Comparison of ENCODE assay signal across 18 cellular contexts in genomic region chr13:100230813-100231575, GRCh38.
DNase-seq lines count a peak whose midpoint lies in the region; ATAC-seq and TF ChIP-seq lines count a peak whose summit lies in the region.
"Had no signal": no experiment of that assay in that cellular context is flagged by ENCODE, and none has a peak within 500 bp of the region (broad histone marks: within the 10 kb centered on the region; RNA-seq: fewer than 3 reads in every experiment).

No MANE protein-coding gene starts in this region.

- H3K79me1 ChIP-seq in mesendoderm (ENCODE audit: low read length): no peaks in the 10 kb centered on the region

- no peak overlapping the region for H3K4me3 Mint-ChIP-seq in stimulated activated effector memory CD8-positive, alpha-beta T cell treated with anti-CD3 and anti-CD28 coated beads, Interleukin-12 subunit alpha, Interleukin-12 subunit beta, amount 100 ng/mL, for 72 hours
- H3K4me3 Mint-ChIP-seq: activated B cell treated with CpG ODN at 0.5 μM for 24 hours, B cell, T-helper 17 cell had no signal

- H3K56ac ChIP-seq in mesendoderm (ENCODE audit: low read length): peak overlapping the region; percentile 7

- no peaks in the 10 kb centered on the region for H3K4me1 Mint-ChIP-seq in stimulated activated effector memory CD8-positive, alpha-beta T cell treated with anti-CD3 and anti-CD28 coated beads, Interleukin-12 subunit alpha, Interleukin-12 subunit beta, amount 100 ng/mL, for 72 hours

- H3K27me3 ChIP-seq in colonic mucosa: no peaks in the 10 kb centered on the region
- H3K27me3 ChIP-seq in mesendoderm (ENCODE audit: insufficient read depth, low read length, poor library complexity): no peaks in the 10 kb centered on the region
- H3K27me3 ChIP-seq: left lung, pancreas had no signal

- no peak overlapping the region for H2AK5ac ChIP-seq in mesendoderm (ENCODE audit: low read length)

- H3K36me3 ChIP-seq in colonic mucosa: no peaks in the 10 kb centered on the region
- no peaks in the 10 kb centered on the region for H3K36me3 ChIP-seq in mesendoderm (ENCODE audit: control insufficient read depth, insufficient read depth, low read length)
- H3K36me3 ChIP-seq: left lung, pancreas had no signal

- H4K8ac ChIP-seq in mesendoderm (ENCODE audit: low read depth, low read length): no peak overlapping the region

- H2BK120ac ChIP-seq in mesendoderm (ENCODE audit: low read depth, low read length): no peak overlapping the region

- peak; percentile 13 for DNase-seq in GM20000 (ENCODE audit: low spot score)
- peak; percentile 27 for DNase-seq in colonic mucosa
- no peak for DNase-seq in mesendoderm
- DNase-seq in stimulated activated effector memory CD8-positive, alpha-beta T cell treated with anti-CD3 and anti-CD28 coated beads, Interleukin-12 subunit alpha, Interleukin-12 subunit beta, amount 100 ng/mL, for 72 hours (ENCODE audit: low spot score in 2 of 2): no peak
- no peak for DNase-seq in NCI-H1092 (lab: John Stamatoyannopoulos, UW)
- DNase-seq: activated B cell treated with CpG ODN at 0.5 μM for 24 hours; activated T-cell treated with anti-CD3 and anti-CD28 coated beads, Interleukin-2, amount 50 U/mL, for 48 hours; cortex of kidney; left lung; NCI-H187 treated with DMSO at 0.1 percent for 48 hours; NCI-H446; pancreas; SIG-M5; T-helper 17 cell had no signal

- no peaks in the 10 kb centered on the region for H3K9me3 ChIP-seq in colonic mucosa
- H3K9me3 ChIP-seq: left lung, pancreas had no signal

- intact Hi-C loops in colonic mucosa (cut with DNase I): loop anchor here (5.0 to 10.0 kb wide), 2 partner anchors 236 to 574 kb away; no protein-coding TSS in a partner anchor

- no peak for ATAC-seq in stimulated activated effector memory CD8-positive, alpha-beta T cell treated with anti-CD3 and anti-CD28 coated beads, Interleukin-12 subunit alpha, Interleukin-12 subunit beta, amount 100 ng/mL, for 72 hours
- no peak for ATAC-seq in GM18517 (IDR thresholded peaks at IDR 0.05; ENCODE audit: unreplicated experiment)
- ATAC-seq: activated naive CD4-positive, alpha-beta T cell treated with anti-CD3 and anti-CD28 coated beads, Interleukin-2, amount 50 U/mL, for 72 hours; T-helper 17 cell had no signal

- H3K4me3 ChIP-seq in colonic mucosa: no peak overlapping the region
- H3K4me3 ChIP-seq in mesendoderm (ENCODE audit: low read length): no peak overlapping the region
- H3K4me3 ChIP-seq: left lung, pancreas had no signal

- H3K4me1 ChIP-seq in colonic mucosa (no peaks in the 10 kb centered on the region), mesendoderm (ENCODE audit: control insufficient read depth, low read depth, low read length) (peaks cover 3% of the 10 kb centered on the region)

- H3K79me2 ChIP-seq in mesendoderm (ENCODE audit: control insufficient read depth, insufficient read depth, low read length): no peaks in the 10 kb centered on the region

- H3K27ac ChIP-seq in C4-2B (peak overlapping the region; percentile 48), colonic mucosa (peak overlapping the region; percentile 87), mesendoderm (ENCODE audit: low read depth, low read length) (no peak overlapping the region)
- H3K27ac ChIP-seq: left lung, pancreas had no signal

- H4K5ac ChIP-seq in mesendoderm (ENCODE audit: low read length): no peak overlapping the region

- H2BK15ac ChIP-seq in mesendoderm (replicated peaks; ENCODE audit: low read depth): no peak overlapping the region

- H3K27ac Mint-ChIP-seq in stimulated activated effector memory CD8-positive, alpha-beta T cell treated with anti-CD3 and anti-CD28 coated beads, Interleukin-12 subunit alpha, Interleukin-12 subunit beta, amount 100 ng/mL, for 72 hours: no peak overlapping the region
- H3K27ac Mint-ChIP-seq: activated B cell treated with CpG ODN at 0.5 μM for 24 hours; activated naive CD4-positive, alpha-beta T cell treated with anti-CD3 and anti-CD28 coated beads, Interleukin-2, amount 50 U/mL, for 72 hours; B cell; T-helper 17 cell had no signal

- H3K9ac ChIP-seq in colonic mucosa (ENCODE audit: low read depth in 2 of 2, low read length in 2 of 2) (peak overlapping the region in 1 of 2 donors; percentile 65), mesendoderm (ENCODE audit: low read length) (no peak overlapping the region)

- no peak overlapping the region for H3K18ac ChIP-seq in mesendoderm (ENCODE audit: low read length)

- H3K4me2 ChIP-seq in mesendoderm (ENCODE audit: low read length): no peak overlapping the region

- no peaks in the 10 kb centered on the region for H3K36me3 Mint-ChIP-seq in stimulated activated effector memory CD8-positive, alpha-beta T cell treated with anti-CD3 and anti-CD28 coated beads, Interleukin-12 subunit alpha, Interleukin-12 subunit beta, amount 100 ng/mL, for 72 hours
- H3K36me3 Mint-ChIP-seq: activated naive CD4-positive, alpha-beta T cell treated with anti-CD3 and anti-CD28 coated beads, Interleukin-2, amount 50 U/mL, for 72 hours had no signal

- no CpG with 5 or more reads among the region's 6 CpGs for WGBS in mesendoderm (ENCODE audit: extremely low coverage, insufficient coverage, low lambda C conversion rate)

- TF ChIP-seq CTCF in C4-2B (conservative IDR thresholded peaks at IDR 0.05) (no peak), GM20000 (IDR thresholded peaks at IDR 0.05; ENCODE audit: extremely low read depth, missing control alignments) (no peak), colonic mucosa (IDR thresholded peaks at IDR 0.05) (no peak)

- no peak overlapping the region for H3K23ac ChIP-seq in mesendoderm (ENCODE audit: low read length)

- H2BK5ac ChIP-seq in mesendoderm (ENCODE audit: low read length): no peak overlapping the region

- H3K4ac ChIP-seq in mesendoderm (ENCODE audit: low read depth, low read length): no peak overlapping the region

- no peaks in the 10 kb centered on the region for H3K9me3 Mint-ChIP-seq in stimulated activated effector memory CD8-positive, alpha-beta T cell treated with anti-CD3 and anti-CD28 coated beads, Interleukin-12 subunit alpha, Interleukin-12 subunit beta, amount 100 ng/mL, for 72 hours
- H3K9me3 Mint-ChIP-seq: activated B cell treated with CpG ODN at 0.5 μM for 24 hours; activated naive CD4-positive, alpha-beta T cell treated with anti-CD3 and anti-CD28 coated beads, Interleukin-2, amount 50 U/mL, for 72 hours had no signal

Comparison
In these comparisons a context has a peak if more than half of its experiments do, and no peak if none do; other contexts are left out.
1. DNase-seq: peak in GM20000 (single experiment) and colonic mucosa (single experiment); none in mesendoderm (single experiment), stimulated activated effector memory CD8-positive, alpha-beta T cell treated with anti-CD3 and anti-CD28 coated beads, Interleukin-12 subunit alpha, Interleukin-12 subunit beta, amount 100 ng/mL, for 72 hours (0 of 2) and NCI-H1092 (single experiment).